In the genomic region with DNA sequence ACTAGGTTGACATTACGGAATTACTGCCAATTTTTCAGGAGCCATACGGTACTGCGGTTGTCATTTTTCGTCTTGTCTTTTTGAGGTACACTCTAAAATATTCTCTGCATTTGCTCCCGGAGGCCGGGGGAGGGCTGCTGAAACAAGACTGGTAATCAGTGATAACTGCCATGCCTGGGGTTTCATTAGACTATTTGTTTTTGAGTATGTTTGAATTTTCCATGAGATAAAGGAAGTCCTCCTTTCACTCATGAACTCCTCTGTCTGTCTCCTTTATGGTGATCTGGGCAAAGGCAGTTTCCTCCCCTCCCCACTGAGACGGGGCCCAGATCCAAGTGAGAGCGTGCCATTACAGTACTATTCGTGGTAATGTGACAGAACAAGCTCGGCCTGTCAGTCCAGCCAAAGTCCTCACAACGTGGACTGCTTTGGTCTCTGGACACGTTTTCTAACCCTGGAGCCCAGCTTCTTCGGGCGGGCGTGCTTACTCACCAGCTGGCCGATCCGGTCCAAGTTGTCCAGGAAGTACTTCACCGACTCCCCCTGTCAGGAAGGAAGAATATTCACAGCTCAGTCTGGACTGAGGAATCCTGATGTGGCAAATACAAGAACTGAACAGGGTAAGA, we compare ENCODE assay signal across 9 cellular contexts. TPM values are rescaled to one million over a fixed set of nuclear protein-coding genes. Genes with fewer than 3 reads are reported as not detected.
DNase-seq lines count a peak whose midpoint lies in the region; ATAC-seq, FAIRE-seq and TF ChIP-seq lines count a peak whose summit lies in the region.
"Had no signal": no experiment of that assay in that cellular context is flagged by ENCODE, and none has a peak within 500 bp of the region (broad histone marks: within the 10 kb centered on the region; RNA-seq: fewer than 3 reads in every experiment).

No MANE protein-coding gene starts in this region.

- H3K4me1 ChIP-seq in kidney (ENCODE audit: control insufficient read depth in 1 of 2, insufficient read depth in 1 of 2, low read depth in 1 of 2, low read length in 2 of 2), result peaks cover 5 to 12% of the 10 kb centered on the region in 2 donors

- intact Hi-C loops in kidney (cut with DNase I), result no loop called here

- H3K27ac ChIP-seq in kidney (ENCODE audit: low read depth in 2 of 2, low read length in 2 of 2), result peak overlapping the region in 1 of 2 donors; percentile 33

- H3K9ac ChIP-seq in kidney (ENCODE audit: low read length in 2 of 2), result no peak overlapping the region

- H3K36me3 ChIP-seq in kidney (ENCODE audit: control insufficient read depth in 1 of 2, insufficient read depth in 2 of 2, low read length in 2 of 2), result peaks cover 9 to 13% of the 10 kb centered on the region in 2 donors

- no peak for ATAC-seq in GM21737 (IDR thresholded peaks at IDR 0.05; ENCODE audit: unreplicated experiment)

- no peak for FAIRE-seq in kidney (lab: Jason Lieb, UNC)

- H3K9me3 ChIP-seq in kidney (ENCODE audit: control insufficient read depth in 1 of 2, low read length in 2 of 2), result no peaks in the 10 kb centered on the region

- no peak for TF ChIP-seq CTCF in kidney (IDR thresholded peaks at IDR 0.05; ENCODE audit: borderline replicate concordance, extremely low read depth, insufficient read depth)

- DNase-seq in HPDE6-E6E7 (ENCODE audit: extremely low spot score) (peak; percentile 55), astrocyte of the hippocampus (ENCODE audit: low read depth, low spot score) (peak; percentile 36), kidney (peak; percentile 69), stromal cell of bone marrow (ENCODE audit: low read depth) (peak; percentile 31), NCI-H2107 treated with DMSO at 0.1 percent for 48 hours (lab: John Stamatoyannopoulos, UW; ENCODE audit: unreplicated experiment) (no peak), SK-N-DZ (ENCODE audit: low spot score) (no peak), NCI-H69 (lab: John Stamatoyannopoulos, UW) (no peak)
- DNase-seq: NCI-H748 treated with DMSO at 0.1 percent for 48 hours had no signal

- H3K4me3 ChIP-seq in kidney (ENCODE audit: low read length in 2 of 2), result no peak overlapping the region

RNA-seq across cellular contexts. Expression of gene AMZ1, which starts 45.1 kb away (rescaled TPM):
- total RNA-seq in kidney, result 0.16 TPM
- not detected for polyA plus RNA-seq in kidney (ENCODE audit: insufficient read depth, low read depth, low replicate concordance)
- 0.05 and 0.06 TPM in 2 replicates for polyA plus RNA-seq in SK-N-DZ (2014; cell fraction: cytosol; rRNA removed)
- 0.29 TPM in 1 of 2 replicates, not detected in the other for polyA plus RNA-seq in SK-N-DZ (2014; cell fraction: nucleus; rRNA removed)

Comparison
In these comparisons a context has a peak if more than half of its experiments do, and no peak if none do; other contexts are left out.
1. DNase-seq: peak in HPDE6-E6E7 (single experiment), astrocyte of the hippocampus (single experiment), kidney (single experiment) and stromal cell of bone marrow (single experiment); none in NCI-H2107 treated with DMSO at 0.1 percent for 48 hours (single experiment), SK-N-DZ (single experiment) and NCI-H69 (single experiment).